In the genomic region with DNA sequence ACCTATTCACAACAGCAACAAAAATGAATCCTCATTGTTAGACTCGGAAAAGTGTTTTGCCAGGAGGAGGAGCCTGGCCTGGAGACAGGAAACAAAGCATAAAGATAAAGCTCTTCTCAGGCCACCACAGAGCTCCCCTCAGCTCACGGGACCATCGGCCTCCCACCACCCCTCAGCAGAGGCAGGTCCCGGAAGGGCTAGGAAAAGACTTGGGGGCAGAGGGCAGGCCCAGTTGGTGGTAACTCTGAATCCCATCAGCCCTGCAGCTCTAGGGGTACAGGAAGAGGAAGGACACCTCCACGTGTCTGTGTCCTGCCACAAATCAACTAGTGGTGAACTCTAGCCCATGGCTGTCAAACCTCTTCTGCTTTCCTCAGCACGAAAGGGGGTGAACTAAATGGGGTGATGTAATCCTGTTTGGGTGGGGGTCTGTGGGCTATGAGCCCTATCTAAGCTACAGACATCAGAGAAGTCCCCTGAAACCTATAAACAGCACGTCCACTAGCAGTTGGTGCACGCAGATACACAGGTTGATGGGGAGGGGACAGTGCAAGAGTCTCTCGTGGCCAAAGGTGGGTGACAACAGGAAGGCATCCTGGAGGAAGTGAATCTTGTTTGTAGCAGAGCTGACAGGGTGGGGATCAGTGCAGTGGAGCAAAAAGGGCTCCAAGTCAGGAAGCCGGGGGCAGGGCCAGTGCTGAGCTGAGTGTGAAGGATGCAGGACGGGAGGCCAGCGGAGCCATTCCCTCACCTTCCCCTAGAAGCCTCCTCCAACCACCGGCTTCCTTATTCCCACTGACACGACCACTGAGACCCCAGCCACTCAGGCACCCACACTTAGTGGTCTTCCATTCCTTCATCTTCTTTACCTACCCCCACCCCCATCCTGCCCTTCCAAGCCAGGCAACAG, we compare ENCODE assay signal across 11 cellular contexts.
A peak's percentile ranks its signal among the peaks of the same experiment; 100 is the strongest.
DNase-seq lines count a peak whose midpoint lies in the region; ATAC-seq and TF ChIP-seq lines count a peak whose summit lies in the region.
"Had no signal": no experiment of that assay in that cellular context is flagged by ENCODE, and none has a peak within 500 bp of the region (broad histone marks: within the 10 kb centered on the region; RNA-seq: fewer than 3 reads in every experiment).

No MANE protein-coding gene starts in this region.

- H3K4me1 ChIP-seq in HAP-1 = peaks cover 10% of the 10 kb centered on the region
- H3K4me1 ChIP-seq: BE2C had no signal

- H3K4me3 ChIP-seq in HAP-1 (no peak overlapping the region), skin epidermis (no peak overlapping the region), dorsolateral prefrontal cortex (peak overlapping the region in 9 of 59 donors; percentile 1 to 57 (median 15))

- H3K4me3 Mint-ChIP-seq in activated T-helper 1 cell treated with anti-CD3 and anti-CD28 coated beads, Interleukin-12 subunit alpha, Interleukin-12 subunit beta, Interleukin-2, Interleukin-4 antibody, amounts not matched to agents 30 ng/mL and 10 ng/mL and 1 ng/mL, durations not matched to agents 14 hours and 24 hours and 36 hours = no peak overlapping the region

- H3K36me3 ChIP-seq in HAP-1 (replicated peaks) = no peaks in the 10 kb centered on the region
- H3K36me3 ChIP-seq: BE2C had no signal

- no peaks in the 10 kb centered on the region for H3K9me3 ChIP-seq in HAP-1
- H3K9me3 ChIP-seq: BE2C had no signal

- H3K9me3 Mint-ChIP-seq in activated T-helper 1 cell treated with anti-CD3 and anti-CD28 coated beads, Interleukin-12 subunit alpha, Interleukin-12 subunit beta, Interleukin-2, Interleukin-4 antibody, amounts not matched to agents 30 ng/mL and 10 ng/mL and 1 ng/mL, durations not matched to agents 14 hours and 24 hours and 36 hours = no peaks in the 10 kb centered on the region

- H3K36me3 Mint-ChIP-seq in activated T-helper 1 cell treated with anti-CD3 and anti-CD28 coated beads, Interleukin-12 subunit alpha, Interleukin-12 subunit beta, Interleukin-2, Interleukin-4 antibody, amounts not matched to agents 30 ng/mL and 10 ng/mL and 1 ng/mL, durations not matched to agents 14 hours and 24 hours and 36 hours (ENCODE audit: low read depth) = no peaks in the 10 kb centered on the region

- in situ Hi-C loops in HAP-1 (cut with MboI; ENCODE audit: low sequenced_read_pairs) = no loop called here

- DNase-seq in HAP-1 (ENCODE audit: low spot score in 2 of 2) (peak; percentile 43 to 50), UCSD-AML1 (lab: John Stamatoyannopoulos, UW; ENCODE audit: unreplicated experiment) (peak; percentile 58), left kidney (ENCODE audit: low read depth, low spot score) (peak; percentile 28), glomerular visceral epithelial cell (ENCODE audit: extremely low spot score) (no peak), dorsolateral prefrontal cortex (no peak)
- no peak for DNase-seq in activated T-helper 1 cell treated with anti-CD3 and anti-CD28 coated beads, Interleukin-12 subunit alpha, Interleukin-12 subunit beta, Interleukin-2, Interleukin-4 antibody, amounts not matched to agents 30 ng/mL and 10 ng/mL and 1 ng/mL, durations not matched to agents 14 hours and 24 hours and 36 hours (ENCODE audit: low spot score)
- DNase-seq: BE2C, NCI-H187 treated with DMSO at 0.1 percent for 48 hours had no signal

- ATAC-seq in HG03095 (IDR thresholded peaks at IDR 0.05; ENCODE audit: unreplicated experiment) = no peak

- peaks cover 5% of the 10 kb centered on the region for H3K4me1 Mint-ChIP-seq in activated T-helper 1 cell treated with anti-CD3 and anti-CD28 coated beads, Interleukin-12 subunit alpha, Interleukin-12 subunit beta, Interleukin-2, Interleukin-4 antibody, amounts not matched to agents 30 ng/mL and 10 ng/mL and 1 ng/mL, durations not matched to agents 14 hours and 24 hours and 36 hours (ENCODE audit: low read depth)

- peak overlapping the region in 13 of 21 experiments; percentile 16 to 89 (median 70) for H3K27ac ChIP-seq in skin epidermis
- H3K27ac ChIP-seq in dorsolateral prefrontal cortex = peak overlapping the region in 10 of 59 donors; percentile 6 to 55 (median 18)
- H3K27ac ChIP-seq: VCaP had no signal

- no peak overlapping the region for H3K27ac Mint-ChIP-seq in activated T-helper 1 cell treated with anti-CD3 and anti-CD28 coated beads, Interleukin-12 subunit alpha, Interleukin-12 subunit beta, Interleukin-2, Interleukin-4 antibody, amounts not matched to agents 30 ng/mL and 10 ng/mL and 1 ng/mL, durations not matched to agents 14 hours and 24 hours and 36 hours

- intact Hi-C loops in dorsolateral prefrontal cortex (cut with DNase I) = no loop called here
- intact Hi-C loops in activated T-helper 1 cell treated with anti-CD3 and anti-CD28 coated beads, Interleukin-12 subunit alpha, Interleukin-12 subunit beta, Interleukin-2, Interleukin-4 antibody, amounts not matched to agents 30 ng/mL and 10 ng/mL and 1 ng/mL, durations not matched to agents 14 hours and 24 hours and 36 hours (cut with micrococcal nuclease) = no loop called here

- no peaks in the 10 kb centered on the region for H3K27me3 Mint-ChIP-seq in activated T-helper 1 cell treated with anti-CD3 and anti-CD28 coated beads, Interleukin-12 subunit alpha, Interleukin-12 subunit beta, Interleukin-2, Interleukin-4 antibody, amounts not matched to agents 30 ng/mL and 10 ng/mL and 1 ng/mL, durations not matched to agents 14 hours and 24 hours and 36 hours (ENCODE audit: insufficient read depth)

- no peak for TF ChIP-seq CTCF in dorsolateral prefrontal cortex (IDR thresholded peaks at IDR 0.05 in 54 of 56, conservative IDR thresholded peaks at IDR 0.05 in 2 of 56; ENCODE audit: low read depth in 1 of 56, partially characterized antibody in 56 of 56)

- no peaks in the 10 kb centered on the region for H3K27me3 ChIP-seq in HAP-1 (ENCODE audit: low read depth)
- H3K27me3 ChIP-seq in dorsolateral prefrontal cortex = no peaks in the 10 kb centered on the region
- H3K27me3 ChIP-seq: BE2C had no signal

Comparison
In these comparisons a context has a peak if more than half of its experiments do, and no peak if none do; other contexts are left out.
1. DNase-seq: peak in HAP-1 (2 of 2), UCSD-AML1 (single experiment) and left kidney (single experiment); none in glomerular visceral epithelial cell (single experiment), dorsolateral prefrontal cortex (0 of 10) and activated T-helper 1 cell treated with anti-CD3 and anti-CD28 coated beads, Interleukin-12 subunit alpha, Interleukin-12 subunit beta, Interleukin-2, Interleukin-4 antibody, amounts not matched to agents 30 ng/mL and 10 ng/mL and 1 ng/mL, durations not matched to agents 14 hours and 24 hours and 36 hours (single experiment).